ENCODE assay signal across 9 cellular contexts in the genomic region with DNA sequence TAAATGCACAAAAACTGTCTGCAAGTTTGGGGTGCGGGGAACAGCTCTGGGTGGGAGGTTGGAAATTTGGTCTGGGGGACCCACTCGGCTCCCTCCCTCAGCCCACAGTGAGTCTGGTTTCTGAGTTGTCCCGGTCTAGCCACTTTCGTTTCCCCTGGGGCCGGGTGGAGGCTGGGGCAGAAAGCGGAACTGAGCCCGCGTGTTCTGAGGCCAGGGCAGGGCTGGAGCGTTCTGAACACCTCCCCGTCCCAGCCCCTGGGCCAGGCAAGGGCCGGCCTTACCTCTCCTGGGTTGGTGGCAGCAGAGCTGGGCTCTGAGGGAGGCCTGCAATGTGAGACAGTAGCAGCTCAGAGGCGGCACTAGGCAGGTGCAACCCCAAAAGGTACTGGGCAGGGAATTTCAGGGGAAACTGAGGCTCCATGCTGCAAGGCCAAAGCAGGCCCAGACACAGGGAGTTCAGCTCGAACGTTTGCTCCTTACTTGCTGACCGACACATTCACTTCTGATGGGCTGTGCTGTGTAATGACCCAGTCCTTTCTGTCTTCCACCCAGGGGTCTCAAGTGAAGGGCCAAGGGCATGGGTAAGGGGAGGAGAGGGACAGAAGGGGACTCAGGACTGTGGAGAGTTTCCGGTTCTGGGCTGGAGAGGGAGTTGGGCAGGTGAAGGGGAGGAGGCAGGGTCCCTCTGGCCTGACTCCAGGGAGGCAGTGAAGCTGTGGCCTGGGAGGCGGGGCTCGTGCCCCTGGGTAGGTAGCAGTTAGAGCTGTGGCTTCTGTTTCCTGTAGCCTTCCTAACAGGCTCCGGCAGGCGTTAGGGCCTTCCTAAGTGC. TPM values are rescaled to one million over a fixed set of nuclear protein-coding genes. Genes with fewer than 3 reads are reported as not detected.
DNase-seq lines count a peak whose midpoint lies in the region; ATAC-seq and TF ChIP-seq lines count a peak whose summit lies in the region.
"Had no signal": no experiment of that assay in that cellular context is flagged by ENCODE, and none has a peak within 500 bp of the region (broad histone marks: within the 10 kb centered on the region; RNA-seq: fewer than 3 reads in every experiment).

No MANE protein-coding gene starts in this region.

- CTCF ChIA-PET in activated CD8-positive, alpha-beta T cell treated with anti-CD3 and anti-CD28 coated beads, Interleukin-2, amount 10 ng/mL, durations not matched to agents 7 days and 5 days (lab: Charles Lee): interaction anchor here (1.1 to 5.3 kb wide), 2 partner anchors 11 to 150 kb away, joined by 3 to 22 read pairs; no protein-coding TSS in a partner anchor

- peak; percentile 94 for DNase-seq in GM12865 (ENCODE audit: low read depth)
- peak; percentile 54 for DNase-seq in activated CD8-positive, alpha-beta T cell treated with anti-CD3 and anti-CD28 coated beads, Interleukin-2, amount 10 ng/mL, durations not matched to agents 7 days and 5 days
- peak; percentile 89 for DNase-seq in naive B cell
- no peak for DNase-seq in HCEC 1CT
- DNase-seq in NCI-H2081 treated with DMSO at 0.1 percent for 48 hours (lab: John Stamatoyannopoulos, UW): no peak
- DNase-seq in cortex of kidney (lab: John Stamatoyannopoulos, UW): no peak

- H3K36me3 Mint-ChIP-seq in activated CD8-positive, alpha-beta T cell treated with anti-CD3 and anti-CD28 coated beads, Interleukin-2, amount 10 ng/mL, durations not matched to agents 7 days and 5 days (ENCODE audit: low read depth): no peaks in the 10 kb centered on the region
- H3K36me3 Mint-ChIP-seq in naive B cell: no peaks in the 10 kb centered on the region

- H3K27ac Mint-ChIP-seq in activated CD8-positive, alpha-beta T cell treated with anti-CD3 and anti-CD28 coated beads, Interleukin-2, amount 10 ng/mL, durations not matched to agents 7 days and 5 days: peak overlapping the region; percentile 78
- H3K27ac Mint-ChIP-seq in naive B cell: peak overlapping the region; percentile 86 to 99 (median 98)

- ATAC-seq in GM19463 (IDR thresholded peaks at IDR 0.05; ENCODE audit: unreplicated experiment): peak; percentile 43
- peak; percentile 42 for ATAC-seq in HG03442 (IDR thresholded peaks at IDR 0.05; ENCODE audit: unreplicated experiment)
- ATAC-seq in activated CD8-positive, alpha-beta T cell treated with anti-CD3 and anti-CD28 coated beads, Interleukin-2, amount 10 ng/mL, durations not matched to agents 7 days and 5 days: peak; percentile 43
- peak; percentile 67 to 70 for ATAC-seq in naive B cell (ENCODE audit: low read depth in 2 of 2)

- H3K9me3 Mint-ChIP-seq in activated CD8-positive, alpha-beta T cell treated with anti-CD3 and anti-CD28 coated beads, Interleukin-2, amount 10 ng/mL, durations not matched to agents 7 days and 5 days (ENCODE audit: insufficient read depth): no peaks in the 10 kb centered on the region
- H3K9me3 Mint-ChIP-seq in naive B cell: no peaks in the 10 kb centered on the region

- POLR2A ChIA-PET in activated CD8-positive, alpha-beta T cell treated with anti-CD3 and anti-CD28 coated beads, Interleukin-2, amount 10 ng/mL, durations not matched to agents 7 days and 5 days (lab: Charles Lee): interaction anchor here (2.2 kb wide), 1 partner anchor 114 kb away, joined by 9 read pairs; the partner anchor contains the start of gene TNPO3

- no peak for TF ChIP-seq CTCF in GM12865 (IDR thresholded peaks at IDR 0.05; ENCODE audit: insufficient read depth, low read depth, low read length, missing control alignments)

- H3K4me3 Mint-ChIP-seq in activated CD8-positive, alpha-beta T cell treated with anti-CD3 and anti-CD28 coated beads, Interleukin-2, amount 10 ng/mL, durations not matched to agents 7 days and 5 days: peak overlapping the region; percentile 64
- H3K4me3 Mint-ChIP-seq in naive B cell: peak overlapping the region; percentile 86 to 99 (median 96)

- H3K4me1 Mint-ChIP-seq in activated CD8-positive, alpha-beta T cell treated with anti-CD3 and anti-CD28 coated beads, Interleukin-2, amount 10 ng/mL, durations not matched to agents 7 days and 5 days (ENCODE audit: low read depth): peaks cover 40% of the 10 kb centered on the region
- peaks cover 35 to 62% (median 55%) of the 10 kb centered on the region in 3 donors for H3K4me1 Mint-ChIP-seq in naive B cell

- peak overlapping the region; percentile 83 for H3K4me3 ChIP-seq in GM12865 (ENCODE audit: low read depth, low read length)

- H3K27me3 Mint-ChIP-seq in activated CD8-positive, alpha-beta T cell treated with anti-CD3 and anti-CD28 coated beads, Interleukin-2, amount 10 ng/mL, durations not matched to agents 7 days and 5 days (ENCODE audit: low read depth): peaks cover 13% of the 10 kb centered on the region
- H3K27me3 Mint-ChIP-seq in naive B cell: no peaks in the 10 kb centered on the region

RNA-seq across cellular contexts. Expression of gene IRF5, which starts 3.0 kb away (rescaled TPM):
- total RNA-seq in activated CD8-positive, alpha-beta T cell treated with anti-CD3 and anti-CD28 coated beads, Interleukin-2, amount 10 ng/mL, durations not matched to agents 7 days and 5 days: 1 to 10 TPM; 7.4 to 8.0 TPM
- 10 to 100 TPM; 54.4 to 78.0 (median 58.5) TPM for polyA plus RNA-seq in naive B cell (ENCODE audit: low read depth in 6 of 6)

RNA-seq across cellular contexts. Expression of gene KCP, which starts 30.2 kb away (rescaled TPM):
- total RNA-seq in activated CD8-positive, alpha-beta T cell treated with anti-CD3 and anti-CD28 coated beads, Interleukin-2, amount 10 ng/mL, durations not matched to agents 7 days and 5 days: under 1 TPM in 1 of 2 experiments, not detected in 1; 0.21 TPM
- under 1 TPM in 4 of 6 donors, not detected in 2; 0.29 to 0.78 (median 0.37) TPM for polyA plus RNA-seq in naive B cell (ENCODE audit: low read depth in 6 of 6)
- total RNA-seq: LHCN-M2 had no signal

Comparison
In these comparisons a context has a peak if more than half of its experiments do, and no peak if none do; other contexts are left out.
1. DNase-seq: peak in GM12865 (single experiment), activated CD8-positive, alpha-beta T cell treated with anti-CD3 and anti-CD28 coated beads, Interleukin-2, amount 10 ng/mL, durations not matched to agents 7 days and 5 days (single experiment) and naive B cell (single experiment); none in HCEC 1CT (single experiment), NCI-H2081 treated with DMSO at 0.1 percent for 48 hours (single experiment) and cortex of kidney (single experiment).
2. Peak in every context shown above with its lines, with median percentiles within 50 percentile points of each other: ATAC-seq.